16 cellular contexts compared by ENCODE assay signal in the genomic region with DNA sequence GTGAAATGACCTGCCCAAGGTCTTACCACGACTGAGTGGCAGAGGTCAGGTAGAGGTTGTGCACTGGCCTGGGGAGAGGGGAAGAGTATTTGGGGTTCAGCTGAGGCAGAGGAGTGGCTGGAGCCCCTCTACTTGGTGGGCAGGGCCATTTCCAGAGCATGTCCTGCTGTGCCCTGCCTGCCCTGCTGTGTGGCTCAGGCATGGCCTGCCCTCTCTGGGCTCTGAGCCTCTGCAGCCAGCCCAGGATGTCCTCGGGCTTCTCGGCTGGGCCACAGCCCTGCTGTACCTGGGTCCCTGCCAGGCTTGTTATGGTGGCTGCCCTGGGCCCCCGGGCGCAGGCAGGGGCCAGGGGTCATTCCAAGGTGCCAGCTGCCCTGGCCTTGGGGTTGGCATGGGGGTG. TPM values are rescaled to one million over a fixed set of nuclear protein-coding genes. Genes with fewer than 3 reads are reported as not detected.
DNase-seq lines count a peak whose midpoint lies in the region; ATAC-seq, FAIRE-seq and TF ChIP-seq lines count a peak whose summit lies in the region.
"Had no signal": no experiment of that assay in that cellular context is flagged by ENCODE, and none has a peak within 500 bp of the region (broad histone marks: within the 10 kb centered on the region; RNA-seq: fewer than 3 reads in every experiment).

No MANE protein-coding gene starts in this region.

- H3K4me3 ChIP-seq in A549 (no peak overlapping the region), BLaER1 (no peak overlapping the region), H1 (ENCODE audit: extremely low read depth in 1 of 4, insufficient read depth in 2 of 4, low read depth in 3 of 4, low read length in 4 of 4) (no peak overlapping the region), psoas muscle (no peak overlapping the region)
- H3K4me3 ChIP-seq: GM12878, HAP-1 had no signal

- DNase-seq in A549 (ENCODE audit: low read depth in 1 of 2, low spot score in 1 of 2) (no peak), H1 (ENCODE audit: low read depth in 1 of 2, low spot score in 2 of 2) (no peak), psoas muscle (no peak), G401 (ENCODE audit: low spot score) (no peak)
- DNase-seq: AML-193; CD4-positive, alpha-beta memory T cell; DMS153; DMS79; KG1 had no signal

- TF ChIP-seq RAD21 in A549 (conservative IDR thresholded peaks at IDR 0.05 in 1 of 2, IDR thresholded peaks at IDR 0.05 in 1 of 2) (no peak), H1 (IDR thresholded peaks at IDR 0.05 in 1 of 2, conservative IDR thresholded peaks at IDR 0.05 in 1 of 2; ENCODE audit: low read depth in 2 of 2, low read length in 2 of 2) (no peak)

- H3K27me3 ChIP-seq in BLaER1, result no peaks in the 10 kb centered on the region
- H3K27me3 ChIP-seq in H1 (replicated peaks in 1 of 4; ENCODE audit: control insufficient read depth in 3 of 4, extremely low read depth in 1 of 4, insufficient read depth in 3 of 4, low read length in 3 of 4), result no peaks in the 10 kb centered on the region
- no peaks in the 10 kb centered on the region for H3K27me3 ChIP-seq in psoas muscle (ENCODE audit: insufficient read depth in 3 of 3, low read length in 2 of 3)

- H2AK5ac ChIP-seq in H1 (ENCODE audit: low read depth, low read length), result no peak overlapping the region

- H3K36me3 ChIP-seq in BLaER1, result peaks cover 97% of the 10 kb centered on the region
- no peaks in the 10 kb centered on the region for H3K36me3 ChIP-seq in H1 (ENCODE audit: control insufficient read depth in 2 of 4, insufficient read depth in 4 of 4, low read length in 3 of 4)
- H3K36me3 ChIP-seq in psoas muscle (ENCODE audit: insufficient read depth in 1 of 2, low read depth in 1 of 2), result no peaks in the 10 kb centered on the region
- H3K36me3 ChIP-seq: HAP-1 had no signal

- H4K20me1 ChIP-seq in BLaER1 (peaks cover 100% of the 10 kb centered on the region), H1 (replicated peaks in 1 of 2; ENCODE audit: control insufficient read depth in 1 of 2, insufficient read depth in 2 of 2, low read length in 2 of 2) (no peaks in the 10 kb centered on the region)

- CTCF ChIA-PET in A549 (lab: Yijun Ruan, JAX), result interaction anchor here (1.6 to 2.0 kb wide), 2 partner anchors 116 kb away, joined by 5 read pairs; no protein-coding TSS in a partner anchor
- CTCF ChIA-PET in H1 (lab: Charles Lee; ENCODE audit: partially characterized antibody), result no interaction called here

- H2AFZ ChIP-seq in H1 (ENCODE audit: low read length), result no peak overlapping the region

- H4K5ac ChIP-seq in H1 (ENCODE audit: insufficient read length, low read depth, low read length), result no peak overlapping the region

- H4K8ac ChIP-seq in H1 (ENCODE audit: extremely low read depth, insufficient read depth, low read length), result no peak overlapping the region

- intact Hi-C loops in psoas muscle (cut with DNase I), result loop anchor here in 1 of 2 donors (10.0 kb wide), 2 partner anchors 49 to 391 kb away; no protein-coding TSS in a partner anchor

- TF ChIP-seq CTCF in A549 (IDR thresholded peaks at IDR 0.05), result no peak
- no peak for TF ChIP-seq CTCF in H1 (IDR thresholded peaks at IDR 0.05; ENCODE audit: control extremely low read depth in 1 of 3, insufficient read depth in 1 of 3, low read depth in 1 of 3, low read length in 3 of 3)
- TF ChIP-seq CTCF in psoas muscle (IDR thresholded peaks at IDR 0.05), result no peak

- H3K79me2 ChIP-seq in H1 (ENCODE audit: control insufficient read depth in 1 of 2, insufficient read depth in 2 of 2, low read length in 2 of 2), result no peaks in the 10 kb centered on the region

- ATAC-seq in A549 (no peak), psoas muscle (no peak), GM19324 (IDR thresholded peaks at IDR 0.05; ENCODE audit: low FRiP score, unreplicated experiment) (no peak)
- ATAC-seq: GM12878 had no signal

- H2BK5ac ChIP-seq in H1 (ENCODE audit: low read depth, low read length), result peak overlapping the region; percentile 60; the same call in 1 of the 2 replicates

- no peaks in the 10 kb centered on the region for H3K79me1 ChIP-seq in H1 (ENCODE audit: low read depth, low read length)

- H3K9me3 ChIP-seq in A549, result no peaks in the 10 kb centered on the region
- H3K9me3 ChIP-seq in BLaER1, result no peaks in the 10 kb centered on the region
- H3K9me3 ChIP-seq in H1 (ENCODE audit: insufficient read depth in 2 of 2, low read depth in 1 of 2, low read length in 1 of 2), result no peaks in the 10 kb centered on the region; a peak in 1 of 4 replicates
- H3K9me3 ChIP-seq in psoas muscle, result no peaks in the 10 kb centered on the region
- H3K9me3 ChIP-seq: HAP-1 had no signal

- H3K56ac ChIP-seq in H1 (replicated peaks; ENCODE audit: insufficient read length, low read depth, low read length), result peak overlapping the region; percentile 16

- in situ Hi-C loops in G401 (cut with HindIII; ENCODE audit: low sequenced_read_pairs), result no loop called here

- H2BK20ac ChIP-seq in H1 (ENCODE audit: low read length), result no peak overlapping the region

- H3K18ac ChIP-seq in H1 (ENCODE audit: extremely low read depth, low read length), result no peak overlapping the region

- 88% methylated on average over 1 of the region's 5 CpGs for WGBS in A549 (ENCODE audit: missing lambda C conversion rate)
- 95% methylated on average over 5 of the region's 5 CpGs; no CpG with 5 or more reads in 1 of the 2 experiments for WGBS in H1 (ENCODE audit: extremely low coverage in 1 of 2, insufficient coverage in 1 of 2, insufficient read length in 1 of 2, insufficient replicate concordance in 2 of 2, low coverage in 1 of 2, low lambda C conversion rate in 2 of 2, missing lambda C conversion rate in 1 of 2), 2 experiments
- WGBS in psoas muscle, 3 donors, result 52 to 74% (median 66%) methylated on average over 5 of the region's 5 CpGs

- no peak overlapping the region for H3K4ac ChIP-seq in H1 (replicated peaks; ENCODE audit: insufficient read length, low read depth, low read length)

- H3K27ac ChIP-seq in A549, result peak overlapping the region; percentile 31 to 72; a peak in 4 of 6 replicates
- H3K27ac ChIP-seq in BLaER1, result peak overlapping the region; percentile 56
- no peak overlapping the region for H3K27ac ChIP-seq in H1 (ENCODE audit: low read depth, low read length)
- H3K27ac ChIP-seq in psoas muscle, result peak overlapping the region; percentile 30
- H3K27ac ChIP-seq: HL-60 had no signal

- TF ChIP-seq EP300 in A549 (IDR thresholded peaks at IDR 0.05), result no peak
- no peak for TF ChIP-seq EP300 in H1 (IDR thresholded peaks at IDR 0.05; ENCODE audit: borderline replicate concordance in 1 of 2, low read depth in 2 of 2, low read length in 2 of 2)

- no peak overlapping the region for H3K23ac ChIP-seq in H1 (ENCODE audit: insufficient read length)

- POLR2A ChIA-PET in A549 (lab: Yijun Ruan, JAX), result interaction anchor here (0.6 kb wide), 1 partner anchor 34 kb away, joined by 3 read pairs; no protein-coding TSS in a partner anchor
- POLR2A ChIA-PET in H1 (lab: Charles Lee; ENCODE audit: partially characterized antibody), result no interaction called here

- H2BK12ac ChIP-seq in H1 (ENCODE audit: low read depth, low read length), result peak overlapping the region; percentile 29; the same call in 1 of the 2 replicates

- H3K9ac ChIP-seq in BLaER1 (no peak overlapping the region), H1 (replicated peaks in 1 of 4; ENCODE audit: extremely low read depth in 1 of 4, low read depth in 3 of 4, low read length in 3 of 4) (no peak overlapping the region)

- H3K4me1 ChIP-seq in A549 (no peaks in the 10 kb centered on the region; the same call in 1 of the 3 replicates), BLaER1 (peaks cover 84% of the 10 kb centered on the region), H1 (replicated peaks in 1 of 4; ENCODE audit: control insufficient read depth in 3 of 4, insufficient read depth in 4 of 4, low read length in 3 of 4) (0 out of 7 replicates have a peak, but pooled peaks cover 0 to 2% (median 0%) of the 10 kb centered on the region in 4 experiments), psoas muscle (peaks cover 15% of the 10 kb centered on the region)
- H3K4me1 ChIP-seq: HAP-1 had no signal

- H4K91ac ChIP-seq in H1 (replicated peaks; ENCODE audit: insufficient read length, low read length), result peak overlapping the region; percentile 73

- no peaks in the 10 kb centered on the region for H3K23me2 ChIP-seq in H1 (ENCODE audit: low read depth, low read length)

- H2BK15ac ChIP-seq in H1 (ENCODE audit: low read length), result 0 out of 2 replicates have a peak overlapping the region, but pooled peaks have one; percentile 29

- no peak for TF ChIP-seq POLR2A in A549 (IDR thresholded peaks at IDR 0.05; ENCODE audit: low read length)
- no peak for TF ChIP-seq POLR2A in H1 (IDR thresholded peaks at IDR 0.05; ENCODE audit: control extremely low read depth in 1 of 2, low read depth in 2 of 2, low read length in 2 of 2)

- H3K4me2 ChIP-seq in A549 (no peak overlapping the region), BLaER1 (0 out of 2 replicates have a peak overlapping the region, but pooled peaks have one; percentile 17), H1 (ENCODE audit: insufficient read depth in 1 of 2, low read depth in 2 of 2, low read length in 2 of 2) (no peak overlapping the region)

- FAIRE-seq in A549 (lab: Jason Lieb, UNC), result no peak
- no peak for FAIRE-seq in H1 (lab: Jason Lieb, UNC)
- FAIRE-seq: A204.1, GM12878 had no signal

- no peak overlapping the region for H3K14ac ChIP-seq in H1 (ENCODE audit: insufficient read length)

- no peak overlapping the region for H2BK120ac ChIP-seq in H1 (replicated peaks; ENCODE audit: low read depth, low read length)

TF ChIP-seq in A549, 52 proteins besides CTCF, POLR2A, EP300 and RAD21 (continues in another document):
- TF ChIP-seq EHMT2 (IDR thresholded peaks at IDR 0.05; ENCODE audit: low read depth), result no peak

TF ChIP-seq in H1, 55 proteins besides CTCF, POLR2A, EP300 and RAD21 (continues in another document):
- TF ChIP-seq YY1 (IDR thresholded peaks at IDR 0.05; ENCODE audit: low read depth, low read length), result no peak

RNA-seq across cellular contexts. Expression of a gene that starts 19.6 kb away (rescaled TPM):
- polyA plus RNA-seq in A549 (2011; rRNA removed) (0.34 and 0.38 TPM in 2 replicates), A549 (2017; fragmentation: RNase III; extraction: RNeasy Plus Mini Kit Qiagen cat#74134 plus additional on column Dnase treatment) (0.44 to 0.54 TPM (median 0.46 TPM) in 3 replicates), H1 (2011; rRNA removed) (1.2 and 1.7 TPM in 2 replicates), psoas muscle (10 to 100 TPM in 2 of 3 donors, 1 to 10 TPM in 1; 5.2 to 42.7 (median 13.6) TPM)
- polyA plus RNA-seq in A549 (2012; cell fraction: cytosol; rRNA removed), result 0.82 and 1.0 TPM in 2 replicates
- 1.5 and 1.7 TPM in 2 replicates for polyA plus RNA-seq in A549 (2012; cell fraction: nucleus; rRNA removed)
- 0.37 and 0.44 TPM in 2 replicates for polyA minus RNA-seq in A549 (2011; rRNA and poly(A)+ RNA removed)
- total RNA-seq in H1 (2021; fragmentation: NEBNext Ultra II Directional; extraction: Animal tissue kit (Norgen Biotek cat#: 25700)), result 1.3 and 1.5 TPM in 2 replicates
- polyA plus RNA-seq in H1 (2011; cell fraction: cytosol; rRNA removed), result 1.0 TPM
- 1.5 TPM for polyA plus RNA-seq in H1 (2011; cell fraction: nucleus; rRNA removed)
- 0.59 to 0.94 TPM (median 0.86 TPM) in 4 replicates for polyA plus RNA-seq in H1 (2012, experiment 1 of 2)
- 0.79 TPM for polyA plus RNA-seq in H1 (2012, experiment 2 of 2)
- 0.49 TPM for polyA plus RNA-seq in H1 (2013, experiment 1 of 2)
- 0.39 TPM for polyA plus RNA-seq in H1 (2013, experiment 2 of 2)
- polyA minus RNA-seq in H1 (2011; rRNA and poly(A)+ RNA removed), result 1.3 and 1.7 TPM in 2 replicates
- 1.2 TPM for polyA minus RNA-seq in H1 (2011; cell fraction: cytosol; rRNA and poly(A)+ RNA removed)
- polyA minus RNA-seq in H1 (2011; cell fraction: nucleus; rRNA and poly(A)+ RNA removed), result 2.4 TPM
- 10 to 100 TPM in 3 of 4 donors, 1 to 10 TPM in 1; 9.4 to 31.0 (median 23.4) TPM for total RNA-seq in psoas muscle
- 3.9 and 4.9 TPM in 2 replicates for total RNA-seq in G401 (2014; rRNA removed; shearing (Covaris generic))
- total RNA-seq: CD4-positive, alpha-beta memory T cell had no signal
- polyA plus RNA-seq: CD14-positive monocyte; CD4-positive, alpha-beta memory T cell had no signal
